Comparison of ENCODE assay signal across 17 cellular contexts in the genomic region with DNA sequence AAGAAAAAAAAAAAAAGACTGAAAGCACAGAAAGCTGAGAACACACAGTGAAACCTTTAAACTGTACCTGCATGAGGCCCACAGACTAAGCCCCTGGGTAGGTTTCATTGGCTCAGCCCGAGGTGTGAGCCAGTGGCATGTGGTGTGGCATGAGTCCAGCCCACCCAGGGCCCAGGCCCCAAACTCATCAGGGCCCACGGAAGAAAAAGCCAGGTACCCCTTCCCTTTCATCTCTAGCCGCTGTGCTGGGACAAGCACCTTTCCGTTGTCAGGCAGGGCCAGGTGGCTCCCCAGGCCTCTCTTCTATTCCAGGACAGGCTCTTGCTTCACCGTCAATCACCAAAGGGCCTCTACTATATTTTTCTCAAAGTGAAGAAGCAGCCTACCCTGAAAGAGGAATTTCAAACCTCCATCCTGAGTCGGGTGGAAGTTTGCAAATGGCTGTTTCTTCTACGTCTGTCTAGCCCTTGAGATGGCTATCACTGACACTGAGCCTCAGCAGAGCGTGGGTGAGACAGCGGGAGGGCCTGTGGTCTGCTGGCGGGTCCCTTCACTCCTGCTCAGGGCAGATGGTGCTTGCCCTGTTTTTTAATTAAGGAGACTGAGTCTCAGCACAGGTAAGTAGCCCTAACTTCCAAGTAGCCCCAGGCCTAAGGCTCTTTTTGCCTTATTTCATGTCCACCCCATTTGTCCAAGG. TPM values are rescaled to one million over a fixed set of nuclear protein-coding genes. Genes with fewer than 3 reads are reported as not detected.
A peak's percentile ranks its signal among the peaks of the same experiment; 100 is the strongest.
DNase-seq lines count a peak whose midpoint lies in the region; ATAC-seq and TF ChIP-seq lines count a peak whose summit lies in the region.
"Had no signal": no experiment of that assay in that cellular context is flagged by ENCODE, and none has a peak within 500 bp of the region (broad histone marks: within the 10 kb centered on the region; RNA-seq: fewer than 3 reads in every experiment).

No MANE protein-coding gene starts in this region.

- no peaks in the 10 kb centered on the region for H3K27me3 ChIP-seq in CD8-positive, alpha-beta T cell (ENCODE audit: insufficient read depth, low read length)
- H3K27me3 ChIP-seq in NT2/D1 (ENCODE audit: insufficient read depth, insufficient read length) (no peaks in the 10 kb centered on the region), sigmoid colon (no peaks in the 10 kb centered on the region), left lung (no peaks in the 10 kb centered on the region)
- H3K27me3 ChIP-seq: BLaER1 treated with 17β-estradiol and CSF1 and Interleukin-3, amounts not matched to agents 10 nM and 100 nM had no signal

- CTCF ChIA-PET in CD8-positive, alpha-beta T cell (lab: Charles Lee), result interaction anchor here (1.0 to 10.7 kb wide), 4 partner anchors 8 to 134 kb away, joined by 3 to 269 read pairs (median 3); a partner anchor contains a TSS

- H3K27ac Mint-ChIP-seq in CD8-positive, alpha-beta T cell, result peak overlapping the region; percentile 66

- no peak overlapping the region for H3K4me3 ChIP-seq in CD8-positive, alpha-beta T cell (ENCODE audit: low read depth, low read length)
- no peak overlapping the region for H3K4me3 ChIP-seq in NT2/D1 (ENCODE audit: insufficient read length, low read depth)
- no peak overlapping the region for H3K4me3 ChIP-seq in coronary artery
- no peak overlapping the region for H3K4me3 ChIP-seq in sigmoid colon
- no peak overlapping the region for H3K4me3 ChIP-seq in left lung
- H3K4me3 ChIP-seq: BLaER1 treated with 17β-estradiol and CSF1 and Interleukin-3, amounts not matched to agents 10 nM and 100 nM; lower lobe of right lung had no signal

- peaks cover 6% of the 10 kb centered on the region for H3K4me1 Mint-ChIP-seq in CD8-positive, alpha-beta T cell (ENCODE audit: low read depth)

- no peaks in the 10 kb centered on the region for H3K27me3 Mint-ChIP-seq in CD8-positive, alpha-beta T cell (ENCODE audit: low read depth)

- DNase-seq in CD8-positive, alpha-beta T cell, result no peak
- DNase-seq in NT2/D1 (ENCODE audit: low read depth, low spot score) (no peak), coronary artery (ENCODE audit: low spot score) (peak; percentile 47), sigmoid colon (peak; percentile 51), hippocampal formation (lab: John Stamatoyannopoulos, UW) (no peak), DMS114 treated with DMSO at 0.1 percent for 48 hours (lab: John Stamatoyannopoulos, UW; ENCODE audit: unreplicated experiment) (no peak), left lung (no peak), GOT3 (lab: John Stamatoyannopoulos, UW) (no peak)
- DNase-seq: activated effector memory CD4-positive, alpha-beta T cell treated with Interleukin-2 at 50 U/mL for 16 hours; effector CD8-positive, alpha-beta T cell; lower lobe of right lung; stimulated activated naive CD4-positive, alpha-beta T cell had no signal

- H3K9ac ChIP-seq in NT2/D1 (ENCODE audit: insufficient read length, low read depth), result peak overlapping the region; percentile 52

- POLR2A ChIA-PET in CD8-positive, alpha-beta T cell (lab: Charles Lee), result interaction anchor here (0.9 to 1.9 kb wide), 3 partner anchors 8 to 38 kb away, joined by 3 to 6 read pairs (median 4); a partner anchor contains a TSS

- no peak for ATAC-seq in CD8-positive, alpha-beta T cell
- no peak for ATAC-seq in left lung
- ATAC-seq: lower lobe of right lung had no signal

- peaks cover 33% of the 10 kb centered on the region for H3K36me3 Mint-ChIP-seq in CD8-positive, alpha-beta T cell

- peaks cover 27% of the 10 kb centered on the region for H3K36me3 ChIP-seq in CD8-positive, alpha-beta T cell (ENCODE audit: insufficient read depth, low read length)
- H3K36me3 ChIP-seq in NT2/D1 (ENCODE audit: insufficient read depth, insufficient read length, low read length) (peaks cover 51% of the 10 kb centered on the region), sigmoid colon (peaks cover 24 to 33% (median 29%) of the 10 kb centered on the region in 4 donors), left lung (peaks cover 0 to 41% of the 10 kb centered on the region in 2 donors)

- TF ChIP-seq POLR2A in sigmoid colon (IDR thresholded peaks at IDR 0.05), result no peak

- no peaks in the 10 kb centered on the region for H3K4me1 ChIP-seq in CD8-positive, alpha-beta T cell (ENCODE audit: insufficient read depth, low read length)
- H3K4me1 ChIP-seq in NT2/D1 (ENCODE audit: insufficient read depth, insufficient read length) (peaks cover 5% of the 10 kb centered on the region), sigmoid colon (peaks cover 0 to 15% (median 12%) of the 10 kb centered on the region in 4 donors), left lung (no peaks in the 10 kb centered on the region)

- H3K4me3 Mint-ChIP-seq in CD8-positive, alpha-beta T cell, result no peak overlapping the region

- TF ChIP-seq EP300 in sigmoid colon (IDR thresholded peaks at IDR 0.05), result no peak

- H3K9me3 ChIP-seq in CD8-positive, alpha-beta T cell (ENCODE audit: low read length), result no peaks in the 10 kb centered on the region
- peaks cover 5% of the 10 kb centered on the region; the same call in 1 of the 2 replicates for H3K9me3 ChIP-seq in NT2/D1 (ENCODE audit: insufficient read depth, low read length)
- H3K9me3 ChIP-seq in sigmoid colon, result no peaks in the 10 kb centered on the region
- no peaks in the 10 kb centered on the region for H3K9me3 ChIP-seq in left lung
- H3K9me3 ChIP-seq: BLaER1 treated with 17β-estradiol and CSF1 and Interleukin-3, amounts not matched to agents 10 nM and 100 nM; lower lobe of right lung had no signal

- H3K27ac ChIP-seq in CD8-positive, alpha-beta T cell (ENCODE audit: low read depth, low read length), result no peak overlapping the region
- no peak overlapping the region for H3K27ac ChIP-seq in coronary artery
- H3K27ac ChIP-seq in sigmoid colon, result peak overlapping the region in 1 of 4 donors; percentile 82
- H3K27ac ChIP-seq in left lung, result no peak overlapping the region
- H3K27ac ChIP-seq: BLaER1 treated with 17β-estradiol and CSF1 and Interleukin-3, amounts not matched to agents 10 nM and 100 nM; HL-60; lower lobe of right lung had no signal

- no peaks in the 10 kb centered on the region for H3K9me3 Mint-ChIP-seq in CD8-positive, alpha-beta T cell

- intact Hi-C loops in CD8-positive, alpha-beta T cell (cut with DNase I, micrococcal nuclease), result no loop called here
- intact Hi-C loops in sigmoid colon (cut with DNase I), result no loop called here
- intact Hi-C loops in left lung (cut with DNase I), result no loop called here

- no peak for TF ChIP-seq CTCF in CD8-positive, alpha-beta T cell (IDR thresholded peaks at IDR 0.05)
- no peak for TF ChIP-seq CTCF in coronary artery (IDR thresholded peaks at IDR 0.05)
- TF ChIP-seq CTCF in sigmoid colon (IDR thresholded peaks at IDR 0.05), result no peak
- TF ChIP-seq CTCF in left lung (IDR thresholded peaks at IDR 0.05), result no peak

- 89 to 90% methylated on average over 10 of the region's 10 CpGs for WGBS in sigmoid colon, 2 donors

RNA-seq across cellular contexts. Expression of a gene that starts 8.6 kb away (rescaled TPM):
- 100 to 1,000 TPM; 108 to 123 TPM for total RNA-seq in CD8-positive, alpha-beta T cell
- total RNA-seq in sigmoid colon (10 to 100 TPM; 27.4 to 42.1 (median 40.0) TPM), left lung (10 to 100 TPM; 54.2 to 97.4 TPM)
- 10 to 100 TPM; 56.4 to 73.9 (median 67.3) TPM for polyA plus RNA-seq in sigmoid colon

RNA-seq across cellular contexts. Expression of a gene that starts 21.5 kb away (rescaled TPM):
- total RNA-seq in CD8-positive, alpha-beta T cell, result under 1 TPM; 0.39 to 0.46 TPM
- total RNA-seq in sigmoid colon (1 to 10 TPM; 1.2 to 8.8 (median 7.9) TPM), left lung (1 to 10 TPM in 1 of 2 donors, not detected in 1; 1.4 TPM)
- polyA plus RNA-seq in sigmoid colon, result 1 to 10 TPM in 1 of 3 donors, not detected in 2; 3.6 TPM
- total RNA-seq: lower lobe of right lung, skeletal muscle tissue had no signal

RNA-seq across cellular contexts. Expression of a gene that starts 34.0 kb away (rescaled TPM):
- 100 to 1,000 TPM; 322 TPM for total RNA-seq in CD8-positive, alpha-beta T cell
- total RNA-seq in sigmoid colon, result 100 to 1,000 TPM in 1 of 4 donors, 10 to 100 TPM in 3; 47.1 to 109 (median 55.0) TPM
- 10 to 100 TPM; 74.4 to 95.4 (median 76.9) TPM for polyA plus RNA-seq in sigmoid colon
- 10 to 100 TPM; 65.0 to 84.0 TPM for total RNA-seq in left lung

RNA-seq across cellular contexts. Expression of a gene that starts 34.7 kb away (rescaled TPM):
- not detected for total RNA-seq in CD8-positive, alpha-beta T cell
- total RNA-seq in sigmoid colon (not detected), left lung (1 to 10 TPM in 1 of 2 donors, not detected in 1; 3.0 TPM)
- polyA plus RNA-seq in sigmoid colon, result not detected
- total RNA-seq: activated CD8-positive, alpha-beta memory T cell treated with anti-CD3 and anti-CD28 coated beads for 36 hours; NCI-H460; skeletal muscle tissue had no signal

RNA-seq across cellular contexts. Expression of a gene that starts 42.4 kb away (rescaled TPM):
- total RNA-seq in CD8-positive, alpha-beta T cell, result 10 to 100 TPM; 12.9 to 13.2 TPM
- 10 to 100 TPM; 12.2 to 19.9 (median 18.2) TPM for total RNA-seq in sigmoid colon
- polyA plus RNA-seq in sigmoid colon, result 10 to 100 TPM; 45.3 to 61.7 (median 57.1) TPM
- total RNA-seq in left lung, result 10 to 100 TPM; 23.9 to 26.3 TPM

Comparison
In these comparisons a context has a peak if more than half of its experiments do, and no peak if none do; other contexts are left out.
1. DNase-seq: peak in coronary artery (single experiment) and sigmoid colon (single experiment); none in CD8-positive, alpha-beta T cell (0 of 7), NT2/D1 (single experiment), hippocampal formation (0 of 2), DMS114 treated with DMSO at 0.1 percent for 48 hours (single experiment), left lung (0 of 2) and GOT3 (single experiment).